25 cellular contexts compared by ENCODE assay signal in genomic region chr11:26193714-26194373, GRCh38.
A peak's percentile ranks its signal among the peaks of the same experiment; 100 is the strongest.
DNase-seq lines count a peak whose midpoint lies in the region; ATAC-seq, FAIRE-seq and TF ChIP-seq lines count a peak whose summit lies in the region.
"Had no signal": no experiment of that assay in that cellular context is flagged by ENCODE, and none has a peak within 500 bp of the region (broad histone marks: within the 10 kb centered on the region; RNA-seq: fewer than 3 reads in every experiment).

No MANE protein-coding gene starts in this region.

- H3K4me1 ChIP-seq in hepatocyte (ENCODE audit: insufficient read depth) (peaks cover 8% of the 10 kb centered on the region), smooth muscle cell (ENCODE audit: low read depth) (no peaks in the 10 kb centered on the region)
- H3K4me1 ChIP-seq: BLaER1 treated with 17β-estradiol and CSF1 and Interleukin-3, amounts not matched to agents 10 nM and 100 nM; esophagus muscularis mucosa; SJCRH30; stomach had no signal

- no peaks in the 10 kb centered on the region for H3K9me3 ChIP-seq in hepatocyte (ENCODE audit: low read depth)
- H3K9me3 ChIP-seq in smooth muscle cell (replicated peaks; ENCODE audit: low read depth): no peaks in the 10 kb centered on the region
- H3K9me3 ChIP-seq: BLaER1 treated with 17β-estradiol and CSF1 and Interleukin-3, amounts not matched to agents 10 nM and 100 nM; esophagus muscularis mucosa; SJCRH30; stomach; tibial artery had no signal

- no peaks in the 10 kb centered on the region for H3K27me3 ChIP-seq in hepatocyte
- H3K27me3 ChIP-seq in smooth muscle cell (ENCODE audit: low read depth): no peaks in the 10 kb centered on the region
- H3K27me3 ChIP-seq: BLaER1 treated with 17β-estradiol and CSF1 and Interleukin-3, amounts not matched to agents 10 nM and 100 nM; esophagus muscularis mucosa; SJCRH30; stomach; tibial artery had no signal

- H3K4me2 ChIP-seq in hepatocyte (peak overlapping the region; percentile 36), smooth muscle cell (no peak overlapping the region)
- H3K4me2 ChIP-seq: BLaER1 treated with 17β-estradiol and CSF1 and Interleukin-3, amounts not matched to agents 10 nM and 100 nM had no signal

- DNase-seq in HS-5 (ENCODE audit: low read depth) (peak; percentile 40), hepatocyte (ENCODE audit: low spot score) (peak; percentile 43), smooth muscle cell (lab: John Stamatoyannopoulos, UW; ENCODE audit: unreplicated experiment) (no peak), cerebellar cortex (ENCODE audit: low spot score) (no peak), RCC 7860 (ENCODE audit: low spot score) (no peak)
- DNase-seq: activated CD4-positive, CD25-positive, alpha-beta regulatory T cell treated with anti-CD3 and anti-CD28 coated beads, Interleukin-2, amount 50 U/mL, for 72 hours; activated CD8-positive, alpha-beta T cell treated with anti-CD3 and anti-CD28 coated beads for 36 hours; aorta; caudate nucleus; DMS79; endodermal cell; GDM1; natural killer cell; NCI-H1105; NCI-H1930; NCI-H524 treated with DMSO at 0.1 percent for 48 hours; SJCRH30; stomach; tibial artery had no signal

- H3K4me3 ChIP-seq in hepatocyte (no peak overlapping the region), smooth muscle cell (no peak overlapping the region)
- H3K4me3 ChIP-seq: BLaER1 treated with 17β-estradiol and CSF1 and Interleukin-3, amounts not matched to agents 10 nM and 100 nM; esophagus muscularis mucosa; SJCRH30; skin epidermis; stomach; tibial artery had no signal

- FAIRE-seq in RCC 7860 (lab: Jason Lieb, UNC): no peak
- FAIRE-seq: GM19239 had no signal

- H4K20me1 ChIP-seq in hepatocyte (ENCODE audit: insufficient read depth, poor library complexity, severe bottlenecking): no peaks in the 10 kb centered on the region
- no peaks in the 10 kb centered on the region for H4K20me1 ChIP-seq in smooth muscle cell (ENCODE audit: low read depth)
- H4K20me1 ChIP-seq: BLaER1 treated with 17β-estradiol and CSF1 and Interleukin-3, amounts not matched to agents 10 nM and 100 nM had no signal

- TF ChIP-seq CTCF in VCaP (conservative IDR thresholded peaks at IDR 0.05) (no peak), hepatocyte (IDR thresholded peaks at IDR 0.05; ENCODE audit: poor library complexity) (no peak), smooth muscle cell (IDR thresholded peaks at IDR 0.05; ENCODE audit: borderline replicate concordance, insufficient read depth, poor library complexity, severe bottlenecking) (no peak)

- H3K9me2 ChIP-seq in hepatocyte (replicated peaks; ENCODE audit: insufficient read depth): no peaks in the 10 kb centered on the region

- no peak overlapping the region for H3K9ac ChIP-seq in smooth muscle cell (ENCODE audit: low read depth)
- H3K9ac ChIP-seq: BLaER1 treated with 17β-estradiol and CSF1 and Interleukin-3, amounts not matched to agents 10 nM and 100 nM had no signal

- H2AFZ ChIP-seq in hepatocyte: no peak overlapping the region
- no peak overlapping the region for H2AFZ ChIP-seq in smooth muscle cell (ENCODE audit: low read depth)

- no peak for ATAC-seq in HG03457 (IDR thresholded peaks at IDR 0.05; ENCODE audit: unreplicated experiment)
- ATAC-seq: activated CD8-positive, alpha-beta T cell treated with anti-CD3 and anti-CD28 coated beads for 36 hours; natural killer cell had no signal

- no peaks in the 10 kb centered on the region for H3F3A ChIP-seq in smooth muscle cell (ENCODE audit: low read depth)

- peak overlapping the region; percentile 51 for H3K27ac ChIP-seq in VCaP
- H3K27ac ChIP-seq in hepatocyte: peak overlapping the region; percentile 26
- peak overlapping the region; percentile 58 for H3K27ac ChIP-seq in smooth muscle cell (ENCODE audit: low read depth)
- H3K27ac ChIP-seq: BLaER1 treated with 17β-estradiol and CSF1 and Interleukin-3, amounts not matched to agents 10 nM and 100 nM; esophagus muscularis mucosa; SJCRH30; skin epidermis; stomach; tibial artery had no signal

- no peaks in the 10 kb centered on the region for H3K79me2 ChIP-seq in hepatocyte
- H3K79me2 ChIP-seq in smooth muscle cell (ENCODE audit: low read depth): no peaks in the 10 kb centered on the region

- H3K36me3 ChIP-seq in hepatocyte (replicated peaks; ENCODE audit: insufficient read depth, low read depth) (no peaks in the 10 kb centered on the region), smooth muscle cell (ENCODE audit: low read depth) (no peaks in the 10 kb centered on the region)
- H3K36me3 ChIP-seq: BLaER1 treated with 17β-estradiol and CSF1 and Interleukin-3, amounts not matched to agents 10 nM and 100 nM; esophagus muscularis mucosa; SJCRH30; stomach; tibial artery had no signal

Comparison
In these comparisons a context has a peak if more than half of its experiments do, and no peak if none do; other contexts are left out.
1. DNase-seq: peak in HS-5 (single experiment) and hepatocyte (single experiment); none in smooth muscle cell (single experiment), cerebellar cortex (single experiment) and RCC 7860 (single experiment).
2. Peak in every context shown above with its lines, with median percentiles within 50 percentile points of each other: H3K27ac ChIP-seq.